ENCODE assay signal across 1 cellular context in genomic region chr9:97984188-97985057, GRCh38.
TF ChIP-seq lines count a peak whose summit lies in the region.

No MANE protein-coding gene starts in this region.

TF ChIP-seq in PFSK-1, 5 proteins besides CTCF, POLR2A, EP300 and RAD21 (continued from another document):
- no peak for TF ChIP-seq SIN3A (IDR thresholded peaks at IDR 0.05; ENCODE audit: borderline replicate concordance, insufficient read depth, low read length)
- no peak for TF ChIP-seq REST (IDR thresholded peaks at IDR 0.05; ENCODE audit: insufficient read depth in 1 of 2, low read depth in 2 of 2, low read length in 2 of 2)
